In genomic region chr3:107264888-107265287, GRCh38 we compare ENCODE assay signal across 20 cellular contexts.
DNase-seq lines count a peak whose midpoint lies in the region; ATAC-seq and TF ChIP-seq lines count a peak whose summit lies in the region.
"Had no signal": no experiment of that assay in that cellular context is flagged by ENCODE, and none has a peak within 500 bp of the region (broad histone marks: within the 10 kb centered on the region; RNA-seq: fewer than 3 reads in every experiment).

No MANE protein-coding gene starts in this region.

- no peak for ATAC-seq in IMR-90 (ENCODE audit: low read depth)
- ATAC-seq in GM19452 (IDR thresholded peaks at IDR 0.05; ENCODE audit: unreplicated experiment): no peak
- ATAC-seq in activated naive CD8-positive, alpha-beta T cell treated with anti-CD3 and anti-CD28 coated beads, Interleukin-2, amount 50 U/mL, for 24 hours: no peak
- no peak for ATAC-seq in naive thymus-derived CD8-positive, alpha-beta T cell
- ATAC-seq: GM12878; stimulated activated naive CD8-positive, alpha-beta T cell treated with anti-CD3 and anti-CD28 coated beads, Interleukin-15, Interleukin-2, amounts not matched to agents 100 U/mL and 50 U/mL, for 24 hours; T-helper 17 cell had no signal

- no peak overlapping the region for H3K4me3 Mint-ChIP-seq in activated naive CD8-positive, alpha-beta T cell treated with anti-CD3 and anti-CD28 coated beads, Interleukin-2, amount 50 U/mL, for 24 hours
- no peak overlapping the region for H3K4me3 Mint-ChIP-seq in naive thymus-derived CD8-positive, alpha-beta T cell
- H3K4me3 Mint-ChIP-seq: memory B cell had no signal

- DNase-seq in IMR-90 (no peak), amniotic epithelial cell (ENCODE audit: low read depth) (peak; percentile 26), iris pigment epithelial cell (ENCODE audit: low read depth) (peak; percentile 28), pons (ENCODE audit: low spot score) (peak; percentile 73), brain microvascular endothelial cell (no peak)
- no peak for DNase-seq in activated naive CD8-positive, alpha-beta T cell treated with anti-CD3 and anti-CD28 coated beads, Interleukin-2, amount 50 U/mL, for 24 hours
- no peak for DNase-seq in naive thymus-derived CD8-positive, alpha-beta T cell
- DNase-seq: BE2C; DND-41; GOT3; heart right ventricle; NCI-H345; stimulated activated CD4-positive, alpha-beta T cell treated with anti-CD3 and anti-CD28 coated beads, Interleukin-4, amount 100 ng/mL, for 1 hour; stimulated activated naive CD8-positive, alpha-beta T cell treated with anti-CD3 and anti-CD28 coated beads, Interleukin-15, Interleukin-2, amounts not matched to agents 100 U/mL and 50 U/mL, for 24 hours; T-helper 17 cell had no signal

- no peaks in the 10 kb centered on the region for H3K27me3 Mint-ChIP-seq in activated naive CD8-positive, alpha-beta T cell treated with anti-CD3 and anti-CD28 coated beads, Interleukin-2, amount 50 U/mL, for 24 hours
- peaks cover 0 to 1% (median 0%) of the 10 kb centered on the region in 5 donors for H3K27me3 Mint-ChIP-seq in naive thymus-derived CD8-positive, alpha-beta T cell

- in situ Hi-C loops in IMR-90 (cut with MboI; ENCODE audit: low sequenced_read_pairs) (no loop called here), brain microvascular endothelial cell (cut with HindIII; ENCODE audit: low pct_ligation_motif_present, low sequenced_read_pairs) (no loop called here)

- H3K27me3 ChIP-seq in IMR-90 (ENCODE audit: control insufficient read depth, insufficient read depth, low read length) (no peaks in the 10 kb centered on the region), brain microvascular endothelial cell (replicated peaks) (no peaks in the 10 kb centered on the region)
- H3K27me3 ChIP-seq: BE2C, heart right ventricle had no signal

- no peaks in the 10 kb centered on the region for H3K9me3 ChIP-seq in IMR-90 (ENCODE audit: control insufficient read depth, insufficient read depth, low read length)
- H3K9me3 ChIP-seq: BE2C, heart right ventricle had no signal

- no peaks in the 10 kb centered on the region; the same call in 1 of the 2 replicates for H3K9me1 ChIP-seq in IMR-90 (ENCODE audit: insufficient read depth, low read length)

- no peak overlapping the region for H3K14ac ChIP-seq in IMR-90 (replicated peaks; ENCODE audit: low read depth, low read length)

- no peaks in the 10 kb centered on the region for H4K20me1 ChIP-seq in IMR-90 (ENCODE audit: insufficient read depth, low read length)

- H3K18ac ChIP-seq in IMR-90 (ENCODE audit: low read depth, low read length): no peak overlapping the region

- H2AK5ac ChIP-seq in IMR-90 (ENCODE audit: low read depth, low read length): no peak overlapping the region

- H3K79me1 ChIP-seq in IMR-90 (ENCODE audit: low read depth in 1 of 2, low read length in 2 of 2): no peaks in the 10 kb centered on the region

- no peaks in the 10 kb centered on the region for H3K36me3 ChIP-seq in IMR-90 (ENCODE audit: control insufficient read depth, insufficient read depth, low read length)
- no peaks in the 10 kb centered on the region for H3K36me3 ChIP-seq in brain microvascular endothelial cell (replicated peaks)
- H3K36me3 ChIP-seq: BE2C, heart right ventricle had no signal

- peaks cover 7% of the 10 kb centered on the region for H3K4me1 Mint-ChIP-seq in activated naive CD8-positive, alpha-beta T cell treated with anti-CD3 and anti-CD28 coated beads, Interleukin-2, amount 50 U/mL, for 24 hours
- H3K4me1 Mint-ChIP-seq in naive thymus-derived CD8-positive, alpha-beta T cell: peaks cover 0 to 2% (median 0%) of the 10 kb centered on the region in 4 donors

- H2BK5ac ChIP-seq in IMR-90 (ENCODE audit: low read depth, low read length, poor library complexity, severe bottlenecking): no peak overlapping the region

- H2AK9ac ChIP-seq in IMR-90 (replicated peaks; ENCODE audit: low read depth, low read length, poor library complexity): no peak overlapping the region

- POLR2A ChIA-PET in IMR-90 (lab: Charles Lee; ENCODE audit: unreplicated experiment): no interaction called here
- POLR2A ChIA-PET in naive thymus-derived CD8-positive, alpha-beta T cell (lab: Charles Lee): no interaction called here

- no peak overlapping the region for H3K4me3 ChIP-seq in IMR-90 (ENCODE audit: insufficient read depth, low read depth, low read length)
- H3K4me3 ChIP-seq in brain microvascular endothelial cell (ENCODE audit: low read depth, low read length): no peak overlapping the region
- H3K4me3 ChIP-seq: GM12878, heart right ventricle had no signal

- WGBS in IMR-90 (ENCODE audit: extremely low coverage in 2 of 2, insufficient read length in 1 of 2), 2 experiments: 71% methylated on average over 1 of the region's 6 CpGs; no CpG with 5 or more reads in 1 of the 2 experiments

- H2BK120ac ChIP-seq in IMR-90 (ENCODE audit: low read depth, low read length): no peak overlapping the region

- no peak for TF ChIP-seq RAD21 in IMR-90 (IDR thresholded peaks at IDR 0.05; ENCODE audit: low read length)

- TF ChIP-seq CTCF in IMR-90 (conservative IDR thresholded peaks at IDR 0.05; ENCODE audit: low read depth, low read length) (no peak), brain microvascular endothelial cell (IDR thresholded peaks at IDR 0.05; ENCODE audit: low read depth, low read length, missing control alignments) (no peak)

- H3K4ac ChIP-seq in IMR-90 (ENCODE audit: low read depth, low read length): no peak overlapping the region

- CTCF ChIA-PET in IMR-90 (lab: Yijun Ruan, JAX): no interaction called here

- dilution Hi-C loops in IMR-90 (cut with HindIII; ENCODE audit: low sequenced_read_pairs, unreplicated experiment): no loop called here

- intact Hi-C loops in IMR-90 (cut with micrococcal nuclease): no loop called here

- H4K5ac ChIP-seq in IMR-90 (ENCODE audit: low read depth, low read length): no peak overlapping the region

- H2BK15ac ChIP-seq in IMR-90 (ENCODE audit: low read depth, low read length): no peak overlapping the region

- H3K4me2 ChIP-seq in IMR-90 (ENCODE audit: low read depth, low read length): no peak overlapping the region

- H2BK20ac ChIP-seq in IMR-90 (ENCODE audit: low read depth, low read length): no peak overlapping the region

- H4K91ac ChIP-seq in IMR-90 (ENCODE audit: insufficient read depth, low read depth, low read length): no peak overlapping the region

- no peak overlapping the region for H4K8ac ChIP-seq in IMR-90 (ENCODE audit: low read depth in 2 of 2, low read length in 2 of 2)

- H3K4me1 ChIP-seq in IMR-90 (ENCODE audit: control insufficient read depth, insufficient read depth, low read length): no peaks in the 10 kb centered on the region
- H3K4me1 ChIP-seq: BE2C had no signal

- H3K9me3 Mint-ChIP-seq in activated naive CD8-positive, alpha-beta T cell treated with anti-CD3 and anti-CD28 coated beads, Interleukin-2, amount 50 U/mL, for 24 hours: no peaks in the 10 kb centered on the region
- no peaks in the 10 kb centered on the region for H3K9me3 Mint-ChIP-seq in naive thymus-derived CD8-positive, alpha-beta T cell
- H3K9me3 Mint-ChIP-seq: activated T-helper 2 cell treated with anti-CD3 and anti-CD28 coated beads, Interferon-gamma antibody, Interleukin-2, Interleukin-4, amounts not matched to agents 10 μg/mL and 5 μg/mL and 100 μg/mL, durations not matched to agents 14 hours and 24 hours and 36 hours; memory B cell had no signal

- H3K56ac ChIP-seq in IMR-90 (ENCODE audit: extremely low read depth, insufficient read depth, low read length): no peak overlapping the region

- H3K27ac ChIP-seq in IMR-90 (ENCODE audit: insufficient read depth, low read length): no peak overlapping the region
- no peak overlapping the region for H3K27ac ChIP-seq in brain microvascular endothelial cell
- H3K27ac ChIP-seq: HL-60 had no signal

- H3K23ac ChIP-seq in IMR-90 (ENCODE audit: low read depth, low read length): peak overlapping the region; percentile 44; the same call in 1 of the 2 replicates

- H2AFZ ChIP-seq in IMR-90 (replicated peaks; ENCODE audit: low read length, poor library complexity): no peak overlapping the region

- no peaks in the 10 kb centered on the region for H3K36me3 Mint-ChIP-seq in activated naive CD8-positive, alpha-beta T cell treated with anti-CD3 and anti-CD28 coated beads, Interleukin-2, amount 50 U/mL, for 24 hours (ENCODE audit: low read depth)
- no peaks in the 10 kb centered on the region for H3K36me3 Mint-ChIP-seq in naive thymus-derived CD8-positive, alpha-beta T cell

- H3K27ac Mint-ChIP-seq in activated naive CD8-positive, alpha-beta T cell treated with anti-CD3 and anti-CD28 coated beads, Interleukin-2, amount 50 U/mL, for 24 hours: no peak overlapping the region
- H3K27ac Mint-ChIP-seq in naive thymus-derived CD8-positive, alpha-beta T cell: no peak overlapping the region
- H3K27ac Mint-ChIP-seq: activated T-helper 2 cell treated with anti-CD3 and anti-CD28 coated beads, Interferon-gamma antibody, Interleukin-2, Interleukin-4, amounts not matched to agents 10 μg/mL and 5 μg/mL and 100 μg/mL, durations not matched to agents 14 hours and 24 hours and 36 hours; memory B cell had no signal

- TF ChIP-seq POLR2A in IMR-90 (IDR thresholded peaks at IDR 0.05; ENCODE audit: low read depth, low read length): no peak

- BruUV-seq in IMR-90 (replicated peaks; lab: Mats Ljungman, UMichigan): no TSS peak

- H3K9ac ChIP-seq in IMR-90 (ENCODE audit: low read depth, low read length): no peak overlapping the region

TF ChIP-seq in IMR-90, 13 proteins besides CTCF, POLR2A, EP300 and RAD21:
- TF ChIP-seq BHLHE40 (IDR thresholded peaks at IDR 0.05; ENCODE audit: low read depth, low read length): no peak
- no peak for TF ChIP-seq MAZ (IDR thresholded peaks at IDR 0.05; ENCODE audit: borderline replicate concordance, low read depth, low read length)
- TF ChIP-seq RFX5 (IDR thresholded peaks at IDR 0.05; ENCODE audit: low read depth, low read length): no peak
- TF ChIP-seq CHD1 (IDR thresholded peaks at IDR 0.05; ENCODE audit: low read depth, low read length): no peak
- no peak for TF ChIP-seq FOS (IDR thresholded peaks at IDR 0.05; ENCODE audit: low read depth, low read length)
- TF ChIP-seq MAFK (IDR thresholded peaks at IDR 0.05; ENCODE audit: low read depth, low read length): no peak
- no peak for TF ChIP-seq ELK1 (IDR thresholded peaks at IDR 0.05; ENCODE audit: borderline replicate concordance, low read depth, low read length)

Comparison
In these comparisons a context has a peak if more than half of its experiments do, and no peak if none do; other contexts are left out.
1. DNase-seq: peak in amniotic epithelial cell (single experiment), iris pigment epithelial cell (single experiment) and pons (single experiment); none in IMR-90 (single experiment), activated naive CD8-positive, alpha-beta T cell treated with anti-CD3 and anti-CD28 coated beads, Interleukin-2, amount 50 U/mL, for 24 hours (single experiment), brain microvascular endothelial cell (single experiment) and naive thymus-derived CD8-positive, alpha-beta T cell (0 of 10).